In genomic region chr2:159089543-159089942, GRCh38 we compare ENCODE assay signal across 15 cellular contexts.
DNase-seq lines count a peak whose midpoint lies in the region.
"Had no signal": no experiment of that assay in that cellular context is flagged by ENCODE, and none has a peak within 500 bp of the region (broad histone marks: within the 10 kb centered on the region; RNA-seq: fewer than 3 reads in every experiment).

No MANE protein-coding gene starts in this region.

- H3K27me3 ChIP-seq in GM23248 (replicated peaks; ENCODE audit: insufficient read depth) (no peaks in the 10 kb centered on the region), stomach smooth muscle (ENCODE audit: control insufficient read depth in 1 of 2, insufficient read depth in 2 of 2, low read length in 2 of 2) (no peaks in the 10 kb centered on the region)
- H3K27me3 ChIP-seq: BE2C had no signal

- 56 to 59% methylated on average over 3 of the region's 3 CpGs for WGBS in GM23248 (ENCODE audit: low coverage in 1 of 2, low lambda C conversion rate in 2 of 2, missing lambda C conversion rate in 2 of 2), 2 experiments

- no peaks in the 10 kb centered on the region for H3K9me3 ChIP-seq in GM23248 (ENCODE audit: low read depth)
- no peaks in the 10 kb centered on the region for H3K9me3 ChIP-seq in stomach smooth muscle (ENCODE audit: control insufficient read depth in 2 of 2, low read length in 2 of 2)
- H3K9me3 ChIP-seq: BE2C had no signal

- no peak overlapping the region for H3K9ac ChIP-seq in GM23248
- H3K9ac ChIP-seq in stomach smooth muscle (ENCODE audit: low read length in 2 of 2) = no peak overlapping the region
- H3K9ac ChIP-seq: KMS-11 had no signal

- H3K27ac ChIP-seq in GM23248 = no peak overlapping the region
- H3K27ac ChIP-seq in cingulate gyrus (ENCODE audit: low read depth, low read length) = peak overlapping the region; percentile 22
- H3K27ac ChIP-seq in stomach smooth muscle (ENCODE audit: low read length) = peak overlapping the region; percentile 75
- H3K27ac ChIP-seq: KMS-11 had no signal

- H2AFZ ChIP-seq in GM23248 = no peak overlapping the region

- H3K4me3 ChIP-seq in GM23248 (no peak overlapping the region), stomach smooth muscle (ENCODE audit: low read length in 2 of 2) (peak overlapping the region in 1 of 2 donors; percentile 8)
- H3K4me3 ChIP-seq: smooth muscle cell had no signal

- H3K9me2 ChIP-seq in GM23248 (ENCODE audit: insufficient read depth) = no peaks in the 10 kb centered on the region

- DNase-seq in GM23248 (peak; percentile 18), medulla oblongata (ENCODE audit: extremely low spot score) (peak; percentile 61), DMS53 (lab: John Stamatoyannopoulos, UW) (no peak), occipital lobe (lab: John Stamatoyannopoulos, UW) (no peak), NCI-H1694 treated with DMSO at 0.1 percent for 48 hours (lab: John Stamatoyannopoulos, UW) (no peak)
- no peak for DNase-seq in activated CD4-positive, alpha-beta T cell treated with anti-CD3 and anti-CD28 coated beads, Interleukin-2, amount 50 U/mL, for 4 hours
- DNase-seq: activated CD4-positive, alpha-beta T cell treated with anti-CD3 and anti-CD28 coated beads for 4 hours; BE2C; GF-D8; NCI-H2107; T-cell had no signal

- 0 out of 2 replicates have a peak, but pooled peaks cover 19% of the 10 kb centered on the region for H3K79me2 ChIP-seq in GM23248 (ENCODE audit: insufficient read depth)

- H3K4me1 ChIP-seq in GM23248 (ENCODE audit: insufficient read depth) (peaks cover 66% of the 10 kb centered on the region), stomach smooth muscle (ENCODE audit: control insufficient read depth, insufficient read depth, low read length) (peaks cover 61% of the 10 kb centered on the region)
- H3K4me1 ChIP-seq: BE2C had no signal

- peaks cover 28% of the 10 kb centered on the region for H3F3A ChIP-seq in GM23248 (ENCODE audit: insufficient read depth)

- H3K4me2 ChIP-seq in GM23248 (ENCODE audit: unreplicated experiment) = peak overlapping the region; percentile 26
- H3K4me2 ChIP-seq: KMS-11, smooth muscle cell had no signal

- in situ Hi-C loops in GM23248 (cut with MboI) = no loop called here

- H4K20me1 ChIP-seq in GM23248 (ENCODE audit: insufficient read depth) = no peaks in the 10 kb centered on the region

- H3K36me3 ChIP-seq in GM23248 (ENCODE audit: low read depth) (no peaks in the 10 kb centered on the region), stomach smooth muscle (ENCODE audit: control insufficient read depth in 2 of 2, insufficient read depth in 2 of 2, low read length in 2 of 2) (no peaks in the 10 kb centered on the region)
- H3K36me3 ChIP-seq: BE2C had no signal

Comparison
In these comparisons a context has a peak if more than half of its experiments do, and no peak if none do; other contexts are left out.
1. DNase-seq: peak in GM23248 (single experiment) and medulla oblongata (single experiment); none in DMS53 (single experiment), occipital lobe (single experiment), activated CD4-positive, alpha-beta T cell treated with anti-CD3 and anti-CD28 coated beads, Interleukin-2, amount 50 U/mL, for 4 hours (0 of 2) and NCI-H1694 treated with DMSO at 0.1 percent for 48 hours (single experiment).